1 cellular context compared by ENCODE assay signal in the genomic region with DNA sequence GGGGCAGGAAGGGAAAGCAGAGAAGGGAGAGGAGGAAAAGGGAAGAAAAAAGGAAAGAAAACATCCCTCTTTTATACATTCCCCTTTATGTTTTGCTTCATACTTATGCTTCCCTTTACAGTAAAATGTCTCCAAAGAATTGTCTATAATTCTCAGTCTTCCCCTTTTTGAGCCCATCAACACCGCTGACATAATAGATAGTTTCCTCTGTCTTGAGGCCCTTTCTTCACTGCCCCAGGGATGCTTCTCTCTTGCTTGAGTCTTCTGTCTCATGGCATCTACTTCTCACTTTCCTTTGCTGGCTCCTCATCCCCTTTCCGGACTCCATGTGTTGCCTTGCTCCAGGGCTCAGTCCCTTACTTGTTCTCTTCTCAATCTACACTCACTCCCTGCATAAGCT.
TF ChIP-seq lines count a peak whose summit lies in the region.

No MANE protein-coding gene starts in this region.

TF ChIP-seq in H1, 55 proteins besides CTCF, POLR2A, EP300 and RAD21 (continued from another document):
- TF ChIP-seq MAX (IDR thresholded peaks at IDR 0.05) (no peak), HDAC2 (IDR thresholded peaks at IDR 0.05; ENCODE audit: borderline replicate concordance in 1 of 2, low read depth in 2 of 2, low read length in 2 of 2) (no peak), EZH2 (IDR thresholded peaks at IDR 0.05; ENCODE audit: low read depth, low read length, severe bottlenecking) (no peak), TAF1 (IDR thresholded peaks at IDR 0.05; ENCODE audit: low read depth, low read length) (no peak)
